ENCODE assay signal across 1 cellular context in genomic region chr19:39582891-39583625, GRCh38.
TF ChIP-seq lines count a peak whose summit lies in the region.

No MANE protein-coding gene starts in this region.

TF ChIP-seq in A549, 52 proteins besides CTCF, POLR2A, EP300 and RAD21 (continued from another document):
- no peak for TF ChIP-seq REST (IDR thresholded peaks at IDR 0.05)
- TF ChIP-seq ZSCAN20 (CRISPR knock-in tag; IDR thresholded peaks at IDR 0.05), result no peak
- no peak for TF ChIP-seq CHD2 (IDR thresholded peaks at IDR 0.05; ENCODE audit: low read length, partially characterized antibody)
- TF ChIP-seq ATOH8 (CRISPR knock-in tag; IDR thresholded peaks at IDR 0.05; ENCODE audit: low read depth), result no peak
- TF ChIP-seq CHD4 (IDR thresholded peaks at IDR 0.05; ENCODE audit: borderline replicate concordance), result no peak
- TF ChIP-seq RNF2 (IDR thresholded peaks at IDR 0.05; ENCODE audit: borderline replicate concordance, low read depth), result no peak
- TF ChIP-seq TFCP2L1 (CRISPR knock-in tag; IDR thresholded peaks at IDR 0.05), result no peak
- no peak for TF ChIP-seq CEBPB (IDR thresholded peaks at IDR 0.05)
- TF ChIP-seq HDAC2 (IDR thresholded peaks at IDR 0.05), result no peak
- no peak for TF ChIP-seq MAX (IDR thresholded peaks at IDR 0.05)
- TF ChIP-seq PHF8 (IDR thresholded peaks at IDR 0.05; ENCODE audit: borderline replicate concordance, low read depth), result no peak
- TF ChIP-seq POLR2AphosphoS2 (conservative IDR thresholded peaks at IDR 0.05; ENCODE audit: low read length), result no peak
